ENCODE assay signal across 8 cellular contexts in genomic region chr3:155805204-155805801, GRCh38. TPM values are rescaled to one million over a fixed set of nuclear protein-coding genes. Genes with fewer than 3 reads are reported as not detected.
DNase-seq lines count a peak whose midpoint lies in the region; ATAC-seq and TF ChIP-seq lines count a peak whose summit lies in the region.

No MANE protein-coding gene starts in this region.

- peak overlapping the region; percentile 25 to 65 for H3K4me3 ChIP-seq in body of pancreas

- peaks cover 14% of the 10 kb centered on the region for H3K4me1 ChIP-seq in body of pancreas

- H3K27me3 ChIP-seq in body of pancreas, result no peaks in the 10 kb centered on the region

- peak overlapping the region; percentile 73 to 83 (median 78) for H3K27ac ChIP-seq in body of pancreas

- H3K36me3 ChIP-seq in body of pancreas (replicated peaks in 1 of 2; ENCODE audit: insufficient read depth in 1 of 2, low read depth in 2 of 2), result peaks cover 0 to 5% of the 10 kb centered on the region in 2 donors

- ATAC-seq in HG02623 (IDR thresholded peaks at IDR 0.05; ENCODE audit: unreplicated experiment) (peak; percentile 22), body of pancreas (peak; percentile 71), left colon (peak; percentile 78), GM18873 (IDR thresholded peaks at IDR 0.05; ENCODE audit: low FRiP score, unreplicated experiment) (no peak)

- WGBS in body of pancreas, 2 donors, result 21 to 25% methylated on average over 15 of the region's 15 CpGs

- peak; percentile 50 for DNase-seq in EH (ENCODE audit: low read depth)
- peak; percentile 66 for DNase-seq in NOMO-1 treated with DMSO at 0.1 percent for 48 hours (lab: John Stamatoyannopoulos, UW; ENCODE audit: unreplicated experiment)
- DNase-seq in body of pancreas, result peak; percentile 56 to 65 (median 60)
- DNase-seq in left colon, result peak; percentile 51 to 54
- DNase-seq in stimulated activated CD4-positive, alpha-beta T cell treated with anti-CD3 and anti-CD28 coated beads, TNF-alpha, amount 100 ng/mL, for 24 hours (ENCODE audit: low read depth in 3 of 3), result peak in 2 of 3 experiments; percentile 9 to 55
- DNase-seq in NCI-H2171 treated with DMSO at 0.1 percent for 48 hours (lab: John Stamatoyannopoulos, UW), result no peak

- no peaks in the 10 kb centered on the region for H3K9me3 ChIP-seq in body of pancreas

- intact Hi-C loops in body of pancreas (cut with DNase I), result no loop called here
- intact Hi-C loops in left colon (cut with DNase I, micrococcal nuclease), result no loop called here

- no peak for TF ChIP-seq CTCF in body of pancreas (IDR thresholded peaks at IDR 0.05)

- peak in 1 of 3 donors; percentile 39 for TF ChIP-seq POLR2A in body of pancreas (IDR thresholded peaks at IDR 0.05)

RNA-seq across cellular contexts. Expression of gene C3orf33, which starts 0.8 kb away (rescaled TPM):
- total RNA-seq in body of pancreas (10 to 100 TPM in 1 of 2 donors, 1 to 10 TPM in 1; 4.9 to 14.8 TPM), left colon (1 to 10 TPM; 2.9 to 3.2 TPM)

RNA-seq across cellular contexts. Expression of gene SLC33A1, which starts 48.9 kb away (rescaled TPM):
- 10 to 100 TPM; 40.0 to 42.2 TPM for total RNA-seq in body of pancreas
- total RNA-seq in left colon, result 10 to 100 TPM; 27.3 to 29.6 TPM
